9 cellular contexts compared by ENCODE assay signal in genomic region chrX:1074172-1074571, GRCh38.
"Had no signal": no experiment of that assay in that cellular context is flagged by ENCODE, and none has a peak within 500 bp of the region (broad histone marks: within the 10 kb centered on the region; RNA-seq: fewer than 3 reads in every experiment).

No MANE protein-coding gene starts in this region.

- H3K4me3 Mint-ChIP-seq: activated naive CD4-positive, alpha-beta T cell treated with anti-CD3 and anti-CD28 coated beads, Interleukin-2, amount 50 U/mL, for 24 hours; neural progenitor cell had no signal

- H3K27ac Mint-ChIP-seq: activated naive CD4-positive, alpha-beta T cell treated with anti-CD3 and anti-CD28 coated beads, Interleukin-2, amount 50 U/mL, for 24 hours; neural progenitor cell had no signal

- H3K36me3 ChIP-seq: neural progenitor cell, ovary, transverse colon had no signal

- H3K36me3 Mint-ChIP-seq: neural progenitor cell had no signal

- DNase-seq: kidney glomerular epithelial cell, ovary, SHP77 treated with DMSO at 0.1 percent for 48 hours, substantia nigra, T1000, transverse colon had no signal

- H3K4me3 ChIP-seq: hepatocyte, neural progenitor cell, ovary, transverse colon had no signal

- H3K4me1 ChIP-seq: transverse colon had no signal

- H3K9me3 ChIP-seq: ovary had no signal

- H3K27ac ChIP-seq: hepatocyte, neural progenitor cell, ovary, transverse colon had no signal

- H3K27me3 ChIP-seq: hepatocyte, neural progenitor cell, ovary, transverse colon had no signal
